ENCODE assay signal across 17 cellular contexts in the genomic region with DNA sequence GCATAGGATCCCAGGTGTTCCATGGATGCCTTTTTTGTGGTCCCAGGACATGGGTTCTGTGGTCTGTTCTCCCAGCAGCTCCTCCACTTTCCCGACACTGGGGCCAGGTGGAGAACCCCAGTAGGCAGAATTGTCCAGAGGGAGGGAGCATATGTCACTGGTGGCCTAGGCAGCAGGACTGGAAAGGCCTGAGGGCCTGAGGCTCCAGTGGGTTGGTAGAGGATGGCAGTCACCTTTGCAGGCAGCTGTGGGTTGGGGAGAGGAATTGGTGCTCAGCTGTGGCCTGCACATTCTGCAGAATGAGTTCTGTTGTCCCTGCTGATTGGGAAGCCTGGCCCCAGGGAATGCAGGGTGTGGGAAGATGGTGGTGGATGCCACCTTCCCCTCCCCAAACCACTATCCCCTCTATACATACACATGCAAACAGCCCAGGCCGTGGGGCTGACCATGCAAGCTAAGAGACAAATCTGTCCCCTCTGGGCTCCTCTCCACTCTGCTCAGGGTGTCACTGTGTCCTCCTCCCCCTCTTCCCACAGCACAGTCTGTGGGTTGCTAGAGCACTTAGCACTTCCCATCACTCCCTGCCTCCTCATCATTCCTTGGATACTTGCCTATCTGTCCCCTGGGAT.
"Had no signal": no experiment of that assay in that cellular context is flagged by ENCODE, and none has a peak within 500 bp of the region (broad histone marks: within the 10 kb centered on the region; RNA-seq: fewer than 3 reads in every experiment).

No MANE protein-coding gene starts in this region.

- H3K27me3 ChIP-seq: gastroesophageal sphincter, hepatocyte, sigmoid colon, testis had no signal

- DNase-seq: activated CD4-positive, alpha-beta memory T cell treated with anti-CD3 and anti-CD28 coated beads for 36 hours; activated T-cell treated with anti-CD3 and anti-CD28 coated beads, Interleukin-2, amount 50 U/mL, for 48 hours; caudate nucleus; effector memory CD4-positive, alpha-beta T cell; lower lobe of right lung; mucosa of descending colon; occipital lobe; sigmoid colon; stimulated activated CD4-positive, alpha-beta T cell treated with anti-CD3 and anti-CD28 coated beads, Interleukin-12 subunit alpha, Interleukin-12 subunit beta, amount 100 ng/mL, for 4 hours; stimulated activated naive CD8-positive, alpha-beta T cell treated with anti-CD3 and anti-CD28 coated beads, Interleukin-15, Interleukin-2, amounts not matched to agents 100 U/mL and 50 U/mL, for 24 hours; T1000; testis had no signal

- H3K9me3 Mint-ChIP-seq: activated CD4-positive, alpha-beta memory T cell treated with anti-CD3 and anti-CD28 coated beads for 36 hours; natural killer cell treated with Interleukin-12 subunit alpha and Interleukin-12 subunit beta and Interleukin-15 and Interleukin-18, amount 100 ng/mL, for 72 hours had no signal

- H3K36me3 Mint-ChIP-seq: activated CD4-positive, alpha-beta memory T cell treated with anti-CD3 and anti-CD28 coated beads for 36 hours; natural killer cell treated with Interleukin-12 subunit alpha and Interleukin-12 subunit beta and Interleukin-15 and Interleukin-18, amount 100 ng/mL, for 72 hours had no signal

- H3K9me3 ChIP-seq: gastroesophageal sphincter, lower lobe of right lung, mucosa of descending colon, prostate gland, sigmoid colon, testis had no signal

- H2AFZ ChIP-seq: hepatocyte had no signal

- H3K27ac ChIP-seq: hepatocyte, lower lobe of right lung, prostate gland, testis, VCaP had no signal

- H3K36me3 ChIP-seq: lower lobe of right lung, prostate gland, sigmoid colon had no signal

- H3K4me3 ChIP-seq: gastroesophageal sphincter, hepatocyte, lower lobe of right lung, mucosa of descending colon, prostate gland, sigmoid colon, testis had no signal

- H3K4me3 Mint-ChIP-seq: activated CD4-positive, alpha-beta memory T cell treated with anti-CD3 and anti-CD28 coated beads for 36 hours; natural killer cell treated with Interleukin-12 subunit alpha and Interleukin-12 subunit beta and Interleukin-15 and Interleukin-18, amount 100 ng/mL, for 72 hours had no signal

- H3K27me3 Mint-ChIP-seq: activated CD4-positive, alpha-beta memory T cell treated with anti-CD3 and anti-CD28 coated beads for 36 hours had no signal

- H3K4me2 ChIP-seq: hepatocyte had no signal

- H3K27ac Mint-ChIP-seq: activated CD4-positive, alpha-beta memory T cell treated with anti-CD3 and anti-CD28 coated beads for 36 hours; natural killer cell treated with Interleukin-12 subunit alpha and Interleukin-12 subunit beta and Interleukin-15 and Interleukin-18, amount 100 ng/mL, for 72 hours had no signal

- ATAC-seq: gastroesophageal sphincter; lower lobe of right lung; mucosa of descending colon; natural killer cell treated with Interleukin-12 subunit alpha and Interleukin-12 subunit beta and Interleukin-15 and Interleukin-18, amount 100 ng/mL, for 72 hours; stimulated activated naive CD8-positive, alpha-beta T cell treated with anti-CD3 and anti-CD28 coated beads, Interleukin-15, Interleukin-2, amounts not matched to agents 100 U/mL and 50 U/mL, for 24 hours had no signal
